10 cellular contexts compared by ENCODE assay signal in the genomic region with DNA sequence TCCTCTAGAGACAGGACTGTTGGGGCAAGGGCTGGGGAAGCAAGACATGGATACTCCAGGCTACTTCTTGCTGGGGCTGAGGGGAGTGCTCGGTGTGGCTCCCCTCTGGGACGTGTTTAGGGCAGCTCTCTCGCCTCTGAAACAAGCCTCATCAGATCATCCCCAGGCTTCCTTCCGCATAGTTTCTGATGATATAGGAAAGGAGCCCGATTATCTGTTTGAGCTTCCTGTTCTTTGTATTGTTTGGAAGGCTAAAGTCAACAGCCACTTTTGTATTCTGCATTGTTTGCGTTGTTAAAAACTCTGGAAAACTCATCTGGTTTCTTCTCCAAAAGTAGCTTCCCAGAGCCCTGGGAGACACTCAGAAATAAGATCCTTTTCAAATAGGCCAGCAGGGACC. TPM values are rescaled to one million over a fixed set of nuclear protein-coding genes. Genes with fewer than 3 reads are reported as not detected.
DNase-seq lines count a peak whose midpoint lies in the region; ATAC-seq, FAIRE-seq and TF ChIP-seq lines count a peak whose summit lies in the region.
"Had no signal": no experiment of that assay in that cellular context is flagged by ENCODE, and none has a peak within 500 bp of the region (broad histone marks: within the 10 kb centered on the region; RNA-seq: fewer than 3 reads in every experiment).

No MANE protein-coding gene starts in this region.

- H3K9ac ChIP-seq in smooth muscle cell (ENCODE audit: low read depth), result no peak overlapping the region

- no peak for FAIRE-seq in H54 (lab: Jason Lieb, UNC)

- peaks cover 23% of the 10 kb centered on the region for H3K79me2 ChIP-seq in smooth muscle cell (ENCODE audit: low read depth)

- H3K27ac ChIP-seq in RWPE2 (ENCODE audit: poor library complexity, severe bottlenecking) (peak overlapping the region; percentile 99), esophagus (ENCODE audit: low read depth in 2 of 2, low read length in 1 of 2) (peak overlapping the region; percentile 89 to 92), smooth muscle cell (ENCODE audit: low read depth) (no peak overlapping the region)

- peak; percentile 14 for DNase-seq in COR-L47 (lab: John Stamatoyannopoulos, UW)
- DNase-seq in RWPE2 (ENCODE audit: low spot score), result no peak
- no peak for DNase-seq in smooth muscle cell (lab: John Stamatoyannopoulos, UW; ENCODE audit: unreplicated experiment)
- DNase-seq in NCI-H2081 treated with DMSO at 0.1 percent for 48 hours (lab: John Stamatoyannopoulos, UW), result no peak
- no peak for DNase-seq in H54 (ENCODE audit: insufficient read length, low spot score)
- DNase-seq: activated CD8-positive, alpha-beta memory T cell treated with anti-CD3 and anti-CD28 coated beads, Interleukin-2, amount 50 U/mL, for 48 hours; dorsolateral prefrontal cortex; EL had no signal

- no peaks in the 10 kb centered on the region for H3K27me3 ChIP-seq in RWPE2 (ENCODE audit: insufficient read depth, poor library complexity, severe bottlenecking)
- no peaks in the 10 kb centered on the region for H3K27me3 ChIP-seq in esophagus (ENCODE audit: control insufficient read depth in 1 of 2, insufficient read depth in 2 of 2, low read length in 2 of 2)
- no peaks in the 10 kb centered on the region for H3K27me3 ChIP-seq in smooth muscle cell (ENCODE audit: low read depth)
- H3K27me3 ChIP-seq: dorsolateral prefrontal cortex had no signal

- no peak overlapping the region for H2AFZ ChIP-seq in smooth muscle cell (ENCODE audit: low read depth)

- H3F3A ChIP-seq in smooth muscle cell (ENCODE audit: low read depth), result peaks cover 4% of the 10 kb centered on the region

- no peak for TF ChIP-seq POLR2A in H54 (IDR thresholded peaks at IDR 0.05; ENCODE audit: low read depth, low read length)

- peaks cover 54% of the 10 kb centered on the region for H4K20me1 ChIP-seq in smooth muscle cell (ENCODE audit: low read depth)

- peaks cover 69% of the 10 kb centered on the region for H3K36me3 ChIP-seq in RWPE2 (ENCODE audit: low read depth)
- no peaks in the 10 kb centered on the region for H3K36me3 ChIP-seq in esophagus (ENCODE audit: control insufficient read depth in 2 of 2, insufficient read depth in 2 of 2, low read length in 1 of 2)
- H3K36me3 ChIP-seq in smooth muscle cell (ENCODE audit: low read depth), result no peaks in the 10 kb centered on the region

- 40 to 54% methylated on average over 6 of the region's 6 CpGs for WGBS in esophagus, 2 donors
- WGBS in smooth muscle cell (ENCODE audit: low lambda C conversion rate), result 80% methylated on average over 6 of the region's 6 CpGs

- H3K9me3 ChIP-seq in RWPE2 (ENCODE audit: severe bottlenecking) (no peaks in the 10 kb centered on the region), esophagus (ENCODE audit: control insufficient read depth in 2 of 2, insufficient read depth in 1 of 2, low read depth in 1 of 2, low read length in 1 of 2) (no peaks in the 10 kb centered on the region), smooth muscle cell (replicated peaks; ENCODE audit: low read depth) (no peaks in the 10 kb centered on the region)

- H3K4me3 ChIP-seq in RWPE2 (ENCODE audit: severe bottlenecking) (no peak overlapping the region), esophagus (ENCODE audit: low read depth in 1 of 2, low read length in 2 of 2) (no peak overlapping the region), smooth muscle cell (no peak overlapping the region)
- H3K4me3 ChIP-seq: dorsolateral prefrontal cortex had no signal

- peak overlapping the region; percentile 31 for H3K4me2 ChIP-seq in smooth muscle cell

- ATAC-seq in RWPE2 (ENCODE audit: low read depth) (no peak; the same call in 2 of the 3 replicates), HG03469 (IDR thresholded peaks at IDR 0.05; ENCODE audit: unreplicated experiment) (no peak)

- H3K4me1 ChIP-seq in RWPE2 (ENCODE audit: insufficient read depth, poor library complexity, severe bottlenecking) (peaks cover 91% of the 10 kb centered on the region), esophagus (ENCODE audit: control insufficient read depth in 2 of 2, insufficient read depth in 2 of 2, low read length in 1 of 2) (peaks cover 0 to 8% of the 10 kb centered on the region in 2 donors), smooth muscle cell (ENCODE audit: low read depth) (peaks cover 9% of the 10 kb centered on the region)

- TF ChIP-seq CTCF in RWPE2 (IDR thresholded peaks at IDR 0.05; ENCODE audit: poor library complexity, severe bottlenecking) (no peak), smooth muscle cell (IDR thresholded peaks at IDR 0.05; ENCODE audit: borderline replicate concordance, insufficient read depth, poor library complexity, severe bottlenecking) (no peak)

RNA-seq across cellular contexts. Expression of a gene that starts 18.8 kb away (rescaled TPM):
- 100 to 1,000 TPM; 130 to 161 TPM for polyA plus RNA-seq in esophagus
- total RNA-seq in smooth muscle cell, result 143 and 248 TPM in 2 replicates
- 116 and 174 TPM in 2 replicates for polyA plus RNA-seq in smooth muscle cell
